In the genomic region with DNA sequence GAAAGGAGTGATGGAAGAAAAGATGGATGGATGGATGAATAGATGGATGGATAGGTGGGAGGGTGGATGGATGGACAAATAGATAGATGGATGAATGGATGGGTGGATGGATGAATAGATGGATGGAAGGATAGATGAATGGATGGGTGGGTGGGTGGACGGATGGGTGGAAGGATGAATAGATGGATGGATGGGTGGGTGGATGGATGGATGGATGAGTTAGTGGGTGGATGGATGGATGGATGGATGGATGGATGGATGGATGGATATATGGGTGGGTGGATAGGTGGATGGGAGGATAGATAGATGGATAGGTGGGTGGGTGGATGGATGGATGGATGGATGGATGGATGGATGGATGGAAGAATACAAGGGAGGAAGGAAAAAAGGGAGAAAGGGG, we compare ENCODE assay signal across 28 cellular contexts.
"Had no signal": no experiment of that assay in that cellular context is flagged by ENCODE, and none has a peak within 500 bp of the region (broad histone marks: within the 10 kb centered on the region; RNA-seq: fewer than 3 reads in every experiment).

No MANE protein-coding gene starts in this region.

- H3K4me3 ChIP-seq: ascending aorta, esophagus squamous epithelium, gastroesophageal sphincter, heart right ventricle had no signal

- ATAC-seq: activated CD4-positive, CD25-positive, alpha-beta regulatory T cell treated with anti-CD3 and anti-CD28 coated beads, Interleukin-2, amount 50 U/mL, for 24 hours; activated naive CD4-positive, alpha-beta T cell treated with anti-CD3 and anti-CD28 coated beads, Interleukin-2, amount 50 U/mL, for 72 hours; gastroesophageal sphincter; heart right ventricle; T-helper 17 cell had no signal

- H3K36me3 ChIP-seq: ascending aorta, esophagus squamous epithelium, gastroesophageal sphincter, WERI-Rb-1 had no signal

- H3K27me3 Mint-ChIP-seq: activated B cell treated with CpG ODN at 0.5 μM for 24 hours; activated CD4-positive, alpha-beta memory T cell treated with anti-CD3 and anti-CD28 coated beads, Interleukin-2, amount 10 ng/mL, durations not matched to agents 7 days and 5 days; activated naive CD4-positive, alpha-beta T cell treated with anti-CD3 and anti-CD28 coated beads, Interleukin-2, amount 10 ng/mL, durations not matched to agents 7 days and 5 days; activated naive CD8-positive, alpha-beta T cell treated with anti-CD3 and anti-CD28 coated beads, Interleukin-2, amount 10 ng/mL, durations not matched to agents 7 days and 5 days; activated T-cell treated with anti-CD3 and anti-CD28 coated beads, Interleukin-2, amount 50 U/mL, for 24 hours; T-helper 17 cell had no signal

- H3K27ac Mint-ChIP-seq: activated B cell treated with CpG ODN at 0.5 μM for 24 hours; activated CD4-positive, alpha-beta memory T cell treated with anti-CD3 and anti-CD28 coated beads, Interleukin-2, amount 10 ng/mL, durations not matched to agents 7 days and 5 days; activated naive CD4-positive, alpha-beta T cell treated with anti-CD3 and anti-CD28 coated beads, Interleukin-2, amount 10 ng/mL, durations not matched to agents 7 days and 5 days; activated naive CD4-positive, alpha-beta T cell treated with anti-CD3 and anti-CD28 coated beads, Interleukin-2, amount 50 U/mL, for 72 hours; activated naive CD8-positive, alpha-beta T cell treated with anti-CD3 and anti-CD28 coated beads, Interleukin-2, amount 10 ng/mL, durations not matched to agents 7 days and 5 days; activated T-cell treated with anti-CD3 and anti-CD28 coated beads, Interleukin-2, amount 50 U/mL, for 24 hours; brain; T-helper 2 cell treated with Interferon-gamma antibody and Interleukin-4, amounts not matched to agents 5 μg/mL and 100 μg/mL, for 36 hours had no signal

- H3K27ac ChIP-seq: ascending aorta, epithelial cell of prostate, gastroesophageal sphincter, heart right ventricle, WERI-Rb-1 had no signal

- H3K9me3 ChIP-seq: ascending aorta, esophagus squamous epithelium, gastroesophageal sphincter, heart right ventricle had no signal

- H3K27me3 ChIP-seq: ascending aorta, esophagus squamous epithelium, gastroesophageal sphincter, heart right ventricle had no signal

- H3K9me3 Mint-ChIP-seq: activated B cell treated with CpG ODN at 0.5 μM for 24 hours; activated CD4-positive, alpha-beta memory T cell treated with anti-CD3 and anti-CD28 coated beads, Interleukin-2, amount 10 ng/mL, durations not matched to agents 7 days and 5 days; activated naive CD4-positive, alpha-beta T cell treated with anti-CD3 and anti-CD28 coated beads, Interleukin-2, amount 10 ng/mL, durations not matched to agents 7 days and 5 days; activated naive CD4-positive, alpha-beta T cell treated with anti-CD3 and anti-CD28 coated beads, Interleukin-2, amount 50 U/mL, for 72 hours; activated naive CD8-positive, alpha-beta T cell treated with anti-CD3 and anti-CD28 coated beads, Interleukin-2, amount 10 ng/mL, durations not matched to agents 7 days and 5 days; activated T-cell treated with anti-CD3 and anti-CD28 coated beads, Interleukin-2, amount 50 U/mL, for 24 hours; brain; T-helper 2 cell treated with Interferon-gamma antibody and Interleukin-4, amounts not matched to agents 5 μg/mL and 100 μg/mL, for 36 hours had no signal

- DNase-seq: activated B cell treated with CpG ODN at 0.5 μM for 24 hours; activated CD4-positive, alpha-beta memory T cell treated with anti-CD3 and anti-CD28 coated beads, Interleukin-2, amount 10 ng/mL, durations not matched to agents 7 days and 5 days; activated CD4-positive, alpha-beta T cell treated with anti-CD3 and anti-CD28 coated beads for 48 hours; activated CD4-positive, alpha-beta T cell treated with anti-CD3 and anti-CD28 coated beads, Interleukin-2, amount 50 U/mL, for 4 hours; activated CD8-positive, alpha-beta memory T cell treated with anti-CD3 and anti-CD28 coated beads, Interleukin-2, amount 50 U/mL, for 48 hours; activated gamma-delta T cell; activated naive CD4-positive, alpha-beta T cell; activated naive CD4-positive, alpha-beta T cell treated with anti-CD3 and anti-CD28 coated beads, Interleukin-2, amount 10 ng/mL, durations not matched to agents 7 days and 5 days; activated naive CD8-positive, alpha-beta T cell treated with anti-CD3 and anti-CD28 coated beads, Interleukin-2, amount 10 ng/mL, durations not matched to agents 7 days and 5 days; activated T-cell treated with anti-CD3 and anti-CD28 coated beads for 4 hours; activated T-cell treated with anti-CD3 and anti-CD28 coated beads, Interleukin-2, amount 50 U/mL, for 24 hours; cortex of kidney; dermis blood vessel endothelial cell; effector CD4-positive, alpha-beta T cell; esophagus squamous epithelium; foreskin melanocyte; heart right ventricle; T-helper 1 cell; T-helper 17 cell; T1000; WERI-Rb-1 had no signal

- H3K4me3 Mint-ChIP-seq: activated B cell treated with CpG ODN at 0.5 μM for 24 hours; activated CD4-positive, alpha-beta memory T cell treated with anti-CD3 and anti-CD28 coated beads, Interleukin-2, amount 10 ng/mL, durations not matched to agents 7 days and 5 days; activated naive CD4-positive, alpha-beta T cell treated with anti-CD3 and anti-CD28 coated beads, Interleukin-2, amount 10 ng/mL, durations not matched to agents 7 days and 5 days; activated naive CD8-positive, alpha-beta T cell treated with anti-CD3 and anti-CD28 coated beads, Interleukin-2, amount 10 ng/mL, durations not matched to agents 7 days and 5 days; activated T-cell treated with anti-CD3 and anti-CD28 coated beads, Interleukin-2, amount 50 U/mL, for 24 hours; brain; T-helper 17 cell; T-helper 2 cell treated with Interferon-gamma antibody and Interleukin-4, amounts not matched to agents 5 μg/mL and 100 μg/mL, for 36 hours had no signal
